In the genomic region with DNA sequence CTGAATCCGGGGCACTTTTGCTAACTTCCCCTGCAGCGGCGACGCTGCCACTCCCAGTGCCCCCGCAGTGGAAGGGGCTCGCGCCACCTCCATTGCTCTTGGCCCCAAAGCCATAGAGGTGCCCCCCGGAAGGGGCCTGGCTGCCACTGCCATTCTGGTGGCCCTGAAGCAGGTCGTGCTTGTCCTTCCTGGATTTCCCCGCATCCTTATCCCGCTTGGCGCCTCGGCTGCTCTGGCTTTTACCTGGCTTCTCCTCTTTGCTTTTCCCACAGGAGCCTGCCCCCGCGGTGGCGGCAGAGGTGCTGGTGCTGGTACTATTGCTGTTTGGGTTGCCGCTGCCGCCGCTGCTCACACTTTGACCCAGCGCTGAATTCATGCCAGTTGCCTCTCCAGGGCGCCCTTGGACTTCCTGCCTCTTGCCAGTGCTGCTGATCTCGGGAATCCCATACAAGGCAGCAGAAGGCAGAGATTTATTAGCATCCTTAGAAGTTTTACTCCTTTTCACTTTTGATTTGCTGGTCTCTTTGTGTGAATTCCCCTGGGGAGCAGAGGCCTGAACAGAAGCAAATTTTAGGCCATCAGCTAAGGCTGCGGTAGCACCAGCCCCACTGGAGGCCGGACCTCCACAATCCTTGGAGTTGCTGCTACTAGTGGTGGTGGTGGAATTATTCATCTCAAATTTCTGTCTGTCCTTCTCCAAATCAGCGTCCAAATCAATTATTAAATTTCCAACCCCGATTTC, we compare ENCODE assay signal across 8 cellular contexts. TPM values are rescaled to one million over a fixed set of nuclear protein-coding genes. Genes with fewer than 3 reads are reported as not detected.
A peak's percentile ranks its signal among the peaks of the same experiment; 100 is the strongest.
DNase-seq lines count a peak whose midpoint lies in the region; ATAC-seq, FAIRE-seq and TF ChIP-seq lines count a peak whose summit lies in the region.

No MANE protein-coding gene starts in this region.

- peaks cover 0 to 58% (median 36%) of the 10 kb centered on the region in 4 donors for H3K4me1 ChIP-seq in sigmoid colon

- intact Hi-C loops in sigmoid colon (cut with DNase I) = loop anchor here (2.0 to 10.0 kb wide), 8 partner anchors 47 to 1050 kb away; no protein-coding TSS in a partner anchor

- peak overlapping the region; percentile 64 to 70 (median 68) for H3K4me3 ChIP-seq in sigmoid colon

- H3K27ac ChIP-seq in VCaP (peak overlapping the region; percentile 92), sigmoid colon (peak overlapping the region; percentile 92 to 93 (median 93))

- no peak for ATAC-seq in HG03139 (IDR thresholded peaks at IDR 0.05; ENCODE audit: unreplicated experiment)
- no peak for ATAC-seq in HG03280 (IDR thresholded peaks at IDR 0.05; ENCODE audit: unreplicated experiment)

- no peaks in the 10 kb centered on the region for H3K36me3 ChIP-seq in sigmoid colon

- H3K9me3 ChIP-seq in sigmoid colon = no peaks in the 10 kb centered on the region

- DNase-seq in GM12892 (ENCODE audit: insufficient read length) (no peak), hippocampal formation (lab: John Stamatoyannopoulos, UW) (peak; percentile 69 to 73), sigmoid colon (peak; percentile 85), GM10248 (ENCODE audit: extremely low spot score) (no peak)
- DNase-seq in NK-92 treated with Interleukin-12 subunit alpha and Interleukin-12 subunit beta, amount 100 ng/mL, for 24 hours (lab: John Stamatoyannopoulos, UW) = no peak

- no peaks in the 10 kb centered on the region for H3K27me3 ChIP-seq in sigmoid colon

- WGBS in sigmoid colon, 2 donors = 5 to 20% methylated on average over 26 of the region's 26 CpGs

- TF ChIP-seq CTCF in VCaP (conservative IDR thresholded peaks at IDR 0.05) (peak; percentile 58), sigmoid colon (IDR thresholded peaks at IDR 0.05) (no peak), GM10248 (IDR thresholded peaks at IDR 0.05; ENCODE audit: control extremely low read depth, extremely low read depth, low read depth, missing control alignments) (no peak)

- POLR2A ChIA-PET in GM10248 (lab: Yijun Ruan, JAX) = interaction anchor here (1.3 kb wide), 1 partner anchor 38 kb away, joined by 3 read pairs; no protein-coding TSS in a partner anchor

- FAIRE-seq in GM12892 (lab: Jason Lieb, UNC) = peak; percentile 76

- CTCF ChIA-PET in GM10248 (lab: Yijun Ruan, JAX) = interaction anchor here (1.1 kb wide), 1 partner anchor 9 kb away, joined by 4 read pairs; no protein-coding TSS in a partner anchor

- no peak for TF ChIP-seq EP300 in sigmoid colon (IDR thresholded peaks at IDR 0.05)

- no peak for TF ChIP-seq POLR2A in GM12892 (IDR thresholded peaks at IDR 0.05; ENCODE audit: low read depth, low read length)
- no peak for TF ChIP-seq POLR2A in sigmoid colon (IDR thresholded peaks at IDR 0.05)

RNA-seq across cellular contexts. Expression of a gene that starts 2.1 kb away (rescaled TPM):
- 12.9 TPM for polyA plus RNA-seq in GM12892 (2012; ENCODE audit: missing spikeins)
- total RNA-seq in sigmoid colon = 10 to 100 TPM; 17.9 to 30.7 (median 24.0) TPM
- polyA plus RNA-seq in sigmoid colon = 1 to 10 TPM; 5.1 to 9.4 (median 6.6) TPM

Comparison
In these comparisons a context has a peak if more than half of its experiments do, and no peak if none do; other contexts are left out.
1. DNase-seq: peak in hippocampal formation (2 of 2) and sigmoid colon (single experiment); none in GM12892 (single experiment), GM10248 (single experiment) and NK-92 treated with Interleukin-12 subunit alpha and Interleukin-12 subunit beta, amount 100 ng/mL, for 24 hours (single experiment).